Comparison of ENCODE assay signal across 1 cellular context in genomic region chr18:75205760-75206109, GRCh38.
TF ChIP-seq lines count a peak whose summit lies in the region.

No MANE protein-coding gene starts in this region.

TF ChIP-seq in HEK293, 187 proteins besides CTCF, POLR2A, EP300 and RAD21 (continued from another document):
- TF ChIP-seq ZNF621 (tag by site-specific recombination; IDR thresholded peaks at IDR 0.05), result no peak
- TF ChIP-seq ZNF677 (tag by site-specific recombination; IDR thresholded peaks at IDR 0.05), result no peak
- 0 out of 2 replicates have a peak, but pooled peaks have one; percentile 23 for TF ChIP-seq ZNF366 (tag by site-specific recombination; conservative IDR thresholded peaks at IDR 0.05)
- no peak for TF ChIP-seq ZNF121 (tag by site-specific recombination; IDR thresholded peaks at IDR 0.05)
- no peak for TF ChIP-seq ZSCAN4 (tag by site-specific recombination; IDR thresholded peaks at IDR 0.05)
